8 cellular contexts compared by ENCODE assay signal in genomic region chr1:156766288-156767100, GRCh38. TPM values are rescaled to one million over a fixed set of nuclear protein-coding genes. Genes with fewer than 3 reads are reported as not detected.
A peak's percentile ranks its signal among the peaks of the same experiment; 100 is the strongest.
DNase-seq lines count a peak whose midpoint lies in the region; ATAC-seq and TF ChIP-seq lines count a peak whose summit lies in the region.

No MANE protein-coding gene starts in this region.

- POLR2A ChIA-PET in WTC11 (lab: Charles Lee), result interaction anchor here (0.6 to 3.4 kb wide), 7 partner anchors 11 to 76 kb away, joined by 3 to 24 read pairs (median 8); partner anchors contain the start of genes HDGF, ISG20L2, METTL25B and MRPL24

- ATAC-seq in Right ventricle myocardium inferior, result peak; percentile 12
- peak; percentile 2 for ATAC-seq in HG03108 (IDR thresholded peaks at IDR 0.05; ENCODE audit: unreplicated experiment)
- ATAC-seq in WTC11, result peak; percentile 1; the same call in 1 of the 2 replicates

- H3K4me1 Mint-ChIP-seq in WTC11, result peaks cover 34% of the 10 kb centered on the region

- TF ChIP-seq CTCF in WTC11 (IDR thresholded peaks at IDR 0.05), result no peak

- H3K27me3 ChIP-seq in subcutaneous abdominal adipose tissue (ENCODE audit: control insufficient read depth in 5 of 5, insufficient read depth in 4 of 5, low read length in 5 of 5), result no peaks in the 10 kb centered on the region

- H3K9me3 ChIP-seq in iPS-18c (ENCODE audit: control insufficient read depth, insufficient read depth, low read length), result peaks cover 2% of the 10 kb centered on the region
- no peaks in the 10 kb centered on the region for H3K9me3 ChIP-seq in subcutaneous abdominal adipose tissue (ENCODE audit: control insufficient read depth in 5 of 5, low read length in 5 of 5)

- no peaks in the 10 kb centered on the region for H3K9me3 Mint-ChIP-seq in WTC11

- no peak overlapping the region for H3K4me3 Mint-ChIP-seq in WTC11

- no peak overlapping the region; the same call in 1 of the 2 replicates for H3K27ac Mint-ChIP-seq in WTC11

- peak overlapping the region; percentile 97 for H3K27ac ChIP-seq in subcutaneous abdominal adipose tissue (ENCODE audit: low read depth, low read length)

- H3K4me3 ChIP-seq in iPS-18c (ENCODE audit: insufficient read depth, low read depth, low read length) (peak overlapping the region; percentile 66), subcutaneous abdominal adipose tissue (ENCODE audit: low read depth in 1 of 5, low read length in 5 of 5) (peak overlapping the region; percentile 91 to 98 (median 95))

- no peaks in the 10 kb centered on the region for H3K27me3 Mint-ChIP-seq in WTC11 (ENCODE audit: low read depth)

- peaks cover 9% of the 10 kb centered on the region for H3K36me3 Mint-ChIP-seq in WTC11

- peaks cover 0 to 15% (median 7%) of the 10 kb centered on the region in 5 donors for H3K36me3 ChIP-seq in subcutaneous abdominal adipose tissue (ENCODE audit: control insufficient read depth in 5 of 5, insufficient read depth in 5 of 5, low read length in 5 of 5)

- CTCF ChIA-PET in WTC11 (lab: Charles Lee), result interaction anchor here (0.5 to 2.9 kb wide), 17 partner anchors 14 to 308 kb away, joined by 3 to 39 read pairs (median 4); partner anchors contain the start of genes ISG20L2, LRRC71, METTL25B and MRPL24

- H3K9ac ChIP-seq in subcutaneous abdominal adipose tissue (ENCODE audit: low read length in 5 of 5), result peak overlapping the region; percentile 42 to 94 (median 84)

- intact Hi-C loops in Right ventricle myocardium inferior (cut with DNase I) (loop anchor here (1.0 to 2.0 kb wide), 3 partner anchors 16 to 38 kb away; partner anchors contain the start of genes HDGF, ISG20L2, METTL25B and MRPL24), cardiac septum (cut with DNase I) (loop anchor here (1.0 to 10.0 kb wide), 4 partner anchors 14 to 278 kb away; partner anchors contain the start of genes ARHGEF11, ISG20L2, METTL25B and MRPL24)

- DNase-seq in Right ventricle myocardium inferior (ENCODE audit: missing footprints) (no peak), cardiac septum (ENCODE audit: low spot score) (no peak), WTC11 (ENCODE audit: low spot score) (no peak), NCI-H226 (no peak), CD1c-positive myeloid dendritic cell (ENCODE audit: extremely low spot score) (no peak)

- peaks cover 11 to 41% (median 32%) of the 10 kb centered on the region in 5 donors for H3K4me1 ChIP-seq in subcutaneous abdominal adipose tissue (ENCODE audit: control insufficient read depth in 5 of 5, insufficient read depth in 5 of 5, low read length in 5 of 5)

TF ChIP-seq in WTC11, 78 proteins besides CTCF, POLR2A, EP300 and RAD21:
- TF ChIP-seq, protein P1, sequence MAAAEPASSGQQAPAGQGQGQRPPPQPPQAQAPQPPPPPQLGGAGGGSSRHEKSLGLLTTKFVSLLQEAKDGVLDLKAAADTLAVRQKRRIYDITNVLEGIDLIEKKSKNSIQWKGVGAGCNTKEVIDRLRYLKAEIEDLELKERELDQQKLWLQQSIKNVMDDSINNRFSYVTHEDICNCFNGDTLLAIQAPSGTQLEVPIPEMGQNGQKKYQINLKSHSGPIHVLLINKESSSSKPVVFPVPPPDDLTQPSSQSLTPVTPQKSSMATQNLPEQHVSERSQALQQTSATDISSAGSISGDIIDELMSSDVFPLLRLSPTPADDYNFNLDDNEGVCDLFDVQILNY (CRISPR knock-in tag; IDR thresholded peaks at IDR 0.05), result 0 out of 2 replicates have a peak, but pooled peaks have one; percentile 16
- TF ChIP-seq ZNF121 (CRISPR knock-in tag; IDR thresholded peaks at IDR 0.05), result no peak

RNA-seq across cellular contexts. Expression of gene PRCC, which starts 0.8 kb away (rescaled TPM):
- total RNA-seq in Right ventricle myocardium inferior (42.9 TPM), cardiac septum (44.5 TPM), WTC11 (2021) (97.4 to 98.5 TPM (median 98.0 TPM) in 3 replicates)

RNA-seq across cellular contexts. Expression of gene HDGF, which starts 15.0 kb away (rescaled TPM):
- total RNA-seq in Right ventricle myocardium inferior, result 183 TPM
- total RNA-seq in cardiac septum, result 131 TPM
- 301 to 339 TPM (median 318 TPM) in 3 replicates for total RNA-seq in WTC11 (2021)

RNA-seq across cellular contexts. Expression of gene MRPL24, which starts 25.6 kb away (rescaled TPM):
- 103 TPM for total RNA-seq in Right ventricle myocardium inferior
- total RNA-seq in cardiac septum, result 66.1 TPM
- 35.1 to 37.4 TPM (median 35.2 TPM) in 3 replicates for total RNA-seq in WTC11 (2021)

RNA-seq across cellular contexts. Expression of gene ISG20L2, which starts 37.9 kb away (rescaled TPM):
- total RNA-seq in Right ventricle myocardium inferior (13.1 TPM), cardiac septum (12.4 TPM), WTC11 (2021) (37.2 to 43.8 TPM (median 42.2 TPM) in 3 replicates)

RNA-seq across cellular contexts. Expression of gene METTL25B, which starts 38.2 kb away (rescaled TPM):
- 16.6 TPM for total RNA-seq in Right ventricle myocardium inferior
- 14.7 TPM for total RNA-seq in cardiac septum
- 32.0 to 41.0 TPM (median 37.9 TPM) in 3 replicates for total RNA-seq in WTC11 (2021)
